Comparison of ENCODE assay signal across 15 cellular contexts in the genomic region with DNA sequence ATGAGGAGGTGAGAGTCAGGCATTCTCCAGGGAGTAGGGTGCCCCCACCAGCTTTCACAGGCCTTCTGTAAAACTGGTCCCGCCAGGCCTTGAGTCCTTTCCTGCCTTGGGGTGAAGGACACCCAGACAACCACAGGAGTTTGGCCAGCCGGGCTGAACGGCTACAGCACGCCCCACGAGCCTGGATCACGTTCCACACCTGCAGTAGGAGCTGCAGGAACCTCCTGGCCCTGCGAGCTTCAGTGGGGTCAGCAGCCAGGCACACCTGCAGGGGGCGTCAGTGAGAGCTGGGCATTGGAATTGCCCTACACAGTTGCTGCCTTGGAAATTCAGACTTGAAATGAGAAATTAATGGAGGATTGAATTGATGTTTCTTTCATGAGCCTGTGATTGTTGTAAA. TPM values are rescaled to one million over a fixed set of nuclear protein-coding genes. Genes with fewer than 3 reads are reported as not detected.
DNase-seq lines count a peak whose midpoint lies in the region; ATAC-seq and TF ChIP-seq lines count a peak whose summit lies in the region.
"Had no signal": no experiment of that assay in that cellular context is flagged by ENCODE, and none has a peak within 500 bp of the region (broad histone marks: within the 10 kb centered on the region; RNA-seq: fewer than 3 reads in every experiment).

No MANE protein-coding gene starts in this region.

- H3K4me3 ChIP-seq in NB4 (ENCODE audit: low read depth, low read length) (no peak overlapping the region), esophagus squamous epithelium (no peak overlapping the region), rectal smooth muscle tissue (ENCODE audit: low read length) (no peak overlapping the region)
- H3K4me3 ChIP-seq: hepatocyte, SK-N-MC had no signal

- H3K36me3 ChIP-seq in esophagus squamous epithelium (no peaks in the 10 kb centered on the region), rectal smooth muscle tissue (ENCODE audit: control insufficient read depth, insufficient read depth, low read length) (no peaks in the 10 kb centered on the region)

- H3K27ac ChIP-seq in esophagus squamous epithelium (peak overlapping the region; percentile 30 to 77 (median 50)), rectal smooth muscle tissue (ENCODE audit: low read depth, low read length) (peak overlapping the region; percentile 89)
- H3K27ac ChIP-seq: hepatocyte, KMS-11, SK-N-MC had no signal

- TF ChIP-seq CTCF in GM10266 (IDR thresholded peaks at IDR 0.05; ENCODE audit: control insufficient read depth, insufficient read depth, low read depth, missing control alignments) (peak; percentile 29), NB4 (IDR thresholded peaks at IDR 0.05; ENCODE audit: low read depth, low read length) (peak; percentile 59), esophagus squamous epithelium (IDR thresholded peaks at IDR 0.05) (no peak)

- H3K9ac ChIP-seq in rectal smooth muscle tissue (ENCODE audit: low read length): no peak overlapping the region
- H3K9ac ChIP-seq: KMS-11 had no signal

- DNase-seq in GM10266 (ENCODE audit: extremely low spot score) (no peak), NB4 (ENCODE audit: low read depth) (no peak), esophagus squamous epithelium (lab: John Stamatoyannopoulos, UW) (no peak), hepatic stellate cell (ENCODE audit: low spot score) (no peak), islet precursor cell (no peak)
- DNase-seq: activated CD4-positive, alpha-beta T cell treated with anti-CD3 and anti-CD28 coated beads, Interleukin-2, amount 50 U/mL, for 1 hour; activated naive CD4-positive, alpha-beta T cell treated with anti-CD3 and anti-CD28 coated beads, Interleukin-2, amount 50 U/mL, for 16 hours; Calu3; dermis blood vessel endothelial cell had no signal

- no peaks in the 10 kb centered on the region for H3K9me3 ChIP-seq in esophagus squamous epithelium

- TF ChIP-seq POLR2A in NB4 (IDR thresholded peaks at IDR 0.05; ENCODE audit: extremely low read depth, insufficient read length) (no peak), esophagus squamous epithelium (IDR thresholded peaks at IDR 0.05) (no peak), GM18505 (IDR thresholded peaks at IDR 0.05; ENCODE audit: borderline replicate concordance, extremely low read depth, insufficient read depth, insufficient read length) (no peak)

- intact Hi-C loops in esophagus squamous epithelium (cut with DNase I): no loop called here

- peaks cover 6 to 30% (median 10%) of the 10 kb centered on the region in 3 donors for H3K4me1 ChIP-seq in esophagus squamous epithelium
- peaks cover 37% of the 10 kb centered on the region for H3K4me1 ChIP-seq in rectal smooth muscle tissue (ENCODE audit: control insufficient read depth, insufficient read depth, low read length)

- 25 to 84% methylated on average over 1 to 3 of the region's 8 CpGs for WGBS in esophagus squamous epithelium, 2 donors

- H3K27me3 ChIP-seq in esophagus squamous epithelium: no peaks in the 10 kb centered on the region
- no peaks in the 10 kb centered on the region for H3K27me3 ChIP-seq in rectal smooth muscle tissue (ENCODE audit: control insufficient read depth, insufficient read depth, low read length)
- H3K27me3 ChIP-seq: hepatocyte had no signal

- ATAC-seq in GM19035 (IDR thresholded peaks at IDR 0.05; ENCODE audit: unreplicated experiment): no peak
- no peak for ATAC-seq in GM18505 (IDR thresholded peaks at IDR 0.05; ENCODE audit: unreplicated experiment)

RNA-seq across cellular contexts. Expression of a gene that starts 45.7 kb away (rescaled TPM):
- total RNA-seq in esophagus squamous epithelium: 100 to 1,000 TPM in 1 of 4 donors, 10 to 100 TPM in 3; 11.9 to 102 (median 43.5) TPM

RNA-seq across cellular contexts. Expression of a gene that starts 45.8 kb away (rescaled TPM):
- 10 to 100 TPM in 3 of 4 donors, 1 to 10 TPM in 1; 8.9 to 97.1 (median 40.2) TPM for total RNA-seq in esophagus squamous epithelium

Comparison
In these comparisons a context has a peak if more than half of its experiments do, and no peak if none do; other contexts are left out.
1. CTCF ChIP-seq: peak in GM10266 (single experiment) and NB4 (single experiment); none in esophagus squamous epithelium (0 of 6).